Comparison of ENCODE assay signal across 1 cellular context in genomic region chr7:30321992-30322637, GRCh38.
TF ChIP-seq lines count a peak whose summit lies in the region.

No MANE protein-coding gene starts in this region.

TF ChIP-seq in H1, 55 proteins besides CTCF, POLR2A, EP300 and RAD21 (continued from another document):
- no peak for TF ChIP-seq CEBPB (IDR thresholded peaks at IDR 0.05; ENCODE audit: low read depth, low read length)
- TF ChIP-seq TAF7 (optimal IDR thresholded peaks at IDR 0.05; ENCODE audit: borderline replicate concordance, low read depth, low read length) = no peak
